Comparison of ENCODE assay signal across 10 cellular contexts in the genomic region with DNA sequence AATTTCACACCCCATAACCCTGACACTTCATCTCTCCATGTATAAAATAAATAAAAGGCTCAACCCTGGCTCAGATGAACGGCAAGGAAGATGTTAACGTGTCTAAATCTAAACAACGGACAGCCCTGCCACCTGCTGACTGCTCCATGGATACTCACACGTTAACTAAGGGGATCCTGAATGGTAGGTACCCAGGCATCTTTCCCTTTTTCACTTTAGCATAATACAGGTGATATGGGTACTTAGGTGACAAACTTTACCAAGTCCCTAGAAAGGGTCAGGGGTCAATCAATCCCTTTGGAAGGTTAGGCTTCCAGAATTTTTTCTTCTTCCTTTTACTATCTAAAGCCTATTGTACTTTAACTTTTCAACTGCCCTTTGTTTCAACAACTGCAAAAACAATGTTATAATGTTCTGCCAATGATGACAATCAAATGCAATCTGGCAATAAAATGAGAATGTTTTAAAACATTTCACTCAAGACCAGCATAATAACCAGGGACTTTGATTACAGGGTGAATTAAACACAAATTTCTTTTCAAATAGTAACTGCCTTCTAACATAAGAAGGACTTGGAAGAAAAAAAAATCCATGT. TPM values are rescaled to one million over a fixed set of nuclear protein-coding genes. Genes with fewer than 3 reads are reported as not detected.
DNase-seq lines count a peak whose midpoint lies in the region; ATAC-seq and TF ChIP-seq lines count a peak whose summit lies in the region.
"Had no signal": no experiment of that assay in that cellular context is flagged by ENCODE, and none has a peak within 500 bp of the region (broad histone marks: within the 10 kb centered on the region; RNA-seq: fewer than 3 reads in every experiment).

No MANE protein-coding gene starts in this region.

- intact Hi-C loops in A673 (cut with micrococcal nuclease; ENCODE audit: unreplicated experiment) = loop anchor here (10.0 kb wide), 1 partner anchor 254 kb away; no protein-coding TSS in a partner anchor

- peaks cover 26% of the 10 kb centered on the region for H3K4me1 ChIP-seq in A673 (ENCODE audit: insufficient read depth, low read length, poor library complexity, severe bottlenecking)

- ATAC-seq in HG02884 (IDR thresholded peaks at IDR 0.05; ENCODE audit: unreplicated experiment) (no peak), HG02763 (IDR thresholded peaks at IDR 0.05; ENCODE audit: unreplicated experiment) (no peak)
- ATAC-seq: natural killer cell treated with Interleukin-12 subunit alpha and Interleukin-12 subunit beta and Interleukin-15 and Interleukin-18, amount 100 ng/mL, for 72 hours; stimulated activated memory B cell treated with anti-CD40 and anti-IgM and Interleukin-4, amounts not matched to agents 10 μg/mL and 1 μg/mL and 100 μg/mL, for 72 hours had no signal

- H3K27me3 Mint-ChIP-seq in HFFc6 (ENCODE audit: insufficient read depth) = 0 out of 2 replicates have a peak, but pooled peaks cover 2% of the 10 kb centered on the region

- peak; percentile 45 for TF ChIP-seq CTCF in A673 (conservative IDR thresholded peaks at IDR 0.05; ENCODE audit: low read depth, low read length)
- peak; percentile 27; the same call in 1 of the 2 replicates for TF ChIP-seq CTCF in HFFc6 (IDR thresholded peaks at IDR 0.05)
- peak; percentile 57 for TF ChIP-seq CTCF in astrocyte of the spinal cord (IDR thresholded peaks at IDR 0.05; ENCODE audit: low read depth, low read length)

- H3K9me3 ChIP-seq in A673 (ENCODE audit: low read depth, low read length, poor library complexity, severe bottlenecking) = no peaks in the 10 kb centered on the region

- in situ Hi-C loops in astrocyte of the spinal cord (cut with HindIII; ENCODE audit: low sequenced_read_pairs) = no loop called here

- no TSS peak for BruUV-seq in A673 (replicated peaks; lab: Mats Ljungman, UMichigan)

- H3K4me3 ChIP-seq in A673 (ENCODE audit: low read depth, low read length, poor library complexity, severe bottlenecking) = no peak overlapping the region
- H3K4me3 ChIP-seq in astrocyte of the spinal cord (ENCODE audit: low read depth, low read length) = no peak overlapping the region

- peak; percentile 33 for DNase-seq in A673 (ENCODE audit: low spot score)
- no peak for DNase-seq in HFFc6
- DNase-seq in astrocyte of the spinal cord (ENCODE audit: low read depth, low spot score) = peak; percentile 65
- DNase-seq in kidney glomerular epithelial cell (lab: John Stamatoyannopoulos, UW) = peak; percentile 58
- DNase-seq in activated CD4-positive, alpha-beta T cell treated with anti-CD3 and anti-CD28 coated beads for 48 hours = no peak
- no peak for DNase-seq in COLO668 (lab: John Stamatoyannopoulos, UW; ENCODE audit: unreplicated experiment)

- no peak overlapping the region for H3K27ac ChIP-seq in A673 (ENCODE audit: low read depth, low read length, poor library complexity, severe bottlenecking)

- no peaks in the 10 kb centered on the region for H3K36me3 ChIP-seq in A673 (ENCODE audit: insufficient read depth, low read length, poor library complexity, severe bottlenecking)

- POLR2A ChIA-PET in A673 (lab: Charles Lee; ENCODE audit: low non-redundant PET) = no interaction called here

- CTCF ChIA-PET in A673 (lab: Charles Lee) = no interaction called here

- H3K27me3 ChIP-seq in A673 (replicated peaks; ENCODE audit: insufficient read depth, low read depth, low read length, poor library complexity) = no peaks in the 10 kb centered on the region

- H3K36me3 Mint-ChIP-seq in HFFc6 (ENCODE audit: low read depth) = peaks cover 31% of the 10 kb centered on the region
- H3K36me3 Mint-ChIP-seq: natural killer cell treated with Interleukin-12 subunit alpha and Interleukin-12 subunit beta and Interleukin-15 and Interleukin-18, amount 100 ng/mL, for 72 hours; stimulated activated memory B cell treated with anti-CD40 and anti-IgM and Interleukin-4, amounts not matched to agents 10 μg/mL and 1 μg/mL and 100 μg/mL, for 72 hours had no signal

- peak overlapping the region; percentile 33 for H3K27ac Mint-ChIP-seq in HFFc6
- H3K27ac Mint-ChIP-seq: natural killer cell treated with Interleukin-12 subunit alpha and Interleukin-12 subunit beta and Interleukin-15 and Interleukin-18, amount 100 ng/mL, for 72 hours; stimulated activated memory B cell treated with anti-CD40 and anti-IgM and Interleukin-4, amounts not matched to agents 10 μg/mL and 1 μg/mL and 100 μg/mL, for 72 hours had no signal

- no peak overlapping the region for H3K4me3 Mint-ChIP-seq in HFFc6
- H3K4me3 Mint-ChIP-seq: natural killer cell treated with Interleukin-12 subunit alpha and Interleukin-12 subunit beta and Interleukin-15 and Interleukin-18, amount 100 ng/mL, for 72 hours; stimulated activated memory B cell treated with anti-CD40 and anti-IgM and Interleukin-4, amounts not matched to agents 10 μg/mL and 1 μg/mL and 100 μg/mL, for 72 hours had no signal

- no peaks in the 10 kb centered on the region for H3K9me3 Mint-ChIP-seq in HFFc6
- H3K9me3 Mint-ChIP-seq: natural killer cell treated with Interleukin-12 subunit alpha and Interleukin-12 subunit beta and Interleukin-15 and Interleukin-18, amount 100 ng/mL, for 72 hours had no signal

- H3K4me1 Mint-ChIP-seq in HFFc6 (ENCODE audit: low read depth) = peaks cover 76% of the 10 kb centered on the region

RNA-seq across cellular contexts. Expression of gene IPCEF1, which starts 52.4 kb away (rescaled TPM):
- 1.4 and 1.6 TPM in 2 replicates for total RNA-seq in A673 (2021)
- total RNA-seq in HFFc6 (2021; fragmentation: NEBNext Ultra II Directional; extraction: Animal tissue kit (Norgen Biotek cat#: 25700)) = under 1 TPM in 1 of 6 experiments, not detected in 5; 0.31 TPM

Comparison
In these comparisons a context has a peak if more than half of its experiments do, and no peak if none do; other contexts are left out.
1. DNase-seq: peak in A673 (single experiment), astrocyte of the spinal cord (single experiment) and kidney glomerular epithelial cell (single experiment); none in HFFc6 (single experiment), activated CD4-positive, alpha-beta T cell treated with anti-CD3 and anti-CD28 coated beads for 48 hours (single experiment) and COLO668 (single experiment).
2. Peak in every context shown above with its lines, with median percentiles within 50 percentile points of each other: CTCF ChIP-seq.